Comparison of ENCODE assay signal across 12 cellular contexts in the genomic region with DNA sequence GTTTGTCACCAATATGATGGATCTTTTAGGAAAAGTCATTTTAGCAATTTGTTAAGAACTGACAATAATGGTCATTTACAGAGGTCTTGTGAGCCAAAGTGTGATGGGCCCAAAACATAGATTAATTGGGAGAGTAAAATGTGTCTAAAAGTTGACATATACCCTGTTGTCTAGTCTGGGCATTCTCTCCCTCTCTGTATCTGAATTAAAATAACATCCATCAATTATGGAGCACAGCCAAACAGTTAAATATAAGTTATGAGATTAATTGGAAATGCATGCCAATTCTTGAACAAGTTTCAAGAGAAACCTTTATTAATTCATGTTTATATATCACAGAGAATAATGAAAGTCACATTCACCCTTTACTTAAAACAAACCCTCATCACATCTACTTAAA. TPM values are rescaled to one million over a fixed set of nuclear protein-coding genes. Genes with fewer than 3 reads are reported as not detected.
"Had no signal": no experiment of that assay in that cellular context is flagged by ENCODE, and none has a peak within 500 bp of the region (broad histone marks: within the 10 kb centered on the region; RNA-seq: fewer than 3 reads in every experiment).

No MANE protein-coding gene starts in this region.

- H3K4me3 ChIP-seq: GM23248, GM23338, HAP-1 had no signal

- H3K9me3 ChIP-seq: HAP-1 had no signal

- ATAC-seq: GM23338, HCT116 had no signal

- H3K27ac ChIP-seq: GM23248 had no signal

- H3K9ac ChIP-seq: GM23248 had no signal

- H2AFZ ChIP-seq: GM23248, GM23338 had no signal

- H3K4me3 Mint-ChIP-seq: GM23338, H9, HFFc6 had no signal

- H3K27ac Mint-ChIP-seq: GM23338, H9, HFFc6 had no signal

- H3K4me1 Mint-ChIP-seq: GM23338 had no signal

- DNase-seq: GM23248, GOT3, H7, H9, HCEC 1CT, HFFc6 had no signal

- FAIRE-seq: H1, H54 had no signal

- H3K9me3 Mint-ChIP-seq: GM23338, H9, HFFc6 had no signal

- H3K4me2 ChIP-seq: GM23338 had no signal

- H3K4me1 ChIP-seq: HAP-1 had no signal

- H3K36me3 ChIP-seq: HAP-1 had no signal

RNA-seq across cellular contexts. Expression of a gene that starts 13.6 kb away (rescaled TPM):
- total RNA-seq: GM23248, H4, HFFc6 had no signal
- polyA plus RNA-seq: GM23248 had no signal
